In the genomic region with DNA sequence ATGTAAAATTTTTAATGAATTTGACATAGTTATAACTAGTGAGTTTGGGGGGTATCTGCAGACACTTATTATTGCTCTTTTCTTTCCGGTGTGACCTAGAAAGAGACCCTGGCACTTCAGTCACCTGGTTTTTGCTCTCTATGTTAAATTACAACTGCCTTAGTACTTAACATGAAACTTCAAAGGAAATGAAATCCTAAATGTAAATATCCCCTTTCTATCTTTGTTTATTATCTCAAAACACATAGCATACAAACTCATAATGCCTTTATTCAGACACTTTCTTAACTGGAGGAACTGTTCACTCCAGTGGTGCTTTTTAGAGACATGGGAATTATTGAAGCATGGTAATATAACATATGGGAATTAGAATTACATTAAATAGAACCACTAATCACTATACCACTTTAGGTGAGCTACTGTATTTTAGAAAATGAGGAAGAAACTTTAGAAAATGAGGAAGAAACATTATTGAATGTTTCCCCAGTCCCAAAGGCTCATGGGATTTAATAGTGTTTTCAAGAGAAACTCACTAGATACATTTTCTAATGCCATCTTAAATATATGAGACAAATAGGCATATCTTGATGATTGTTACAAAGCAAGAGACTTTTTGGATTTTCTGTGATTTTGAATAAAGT, we compare ENCODE assay signal across 1 cellular context.
TF ChIP-seq lines count a peak whose summit lies in the region.

No MANE protein-coding gene starts in this region.

TF ChIP-seq in GM23338, 12 proteins besides CTCF, POLR2A, EP300 and RAD21 (continued from another document):
- TF ChIP-seq, protein P1, sequence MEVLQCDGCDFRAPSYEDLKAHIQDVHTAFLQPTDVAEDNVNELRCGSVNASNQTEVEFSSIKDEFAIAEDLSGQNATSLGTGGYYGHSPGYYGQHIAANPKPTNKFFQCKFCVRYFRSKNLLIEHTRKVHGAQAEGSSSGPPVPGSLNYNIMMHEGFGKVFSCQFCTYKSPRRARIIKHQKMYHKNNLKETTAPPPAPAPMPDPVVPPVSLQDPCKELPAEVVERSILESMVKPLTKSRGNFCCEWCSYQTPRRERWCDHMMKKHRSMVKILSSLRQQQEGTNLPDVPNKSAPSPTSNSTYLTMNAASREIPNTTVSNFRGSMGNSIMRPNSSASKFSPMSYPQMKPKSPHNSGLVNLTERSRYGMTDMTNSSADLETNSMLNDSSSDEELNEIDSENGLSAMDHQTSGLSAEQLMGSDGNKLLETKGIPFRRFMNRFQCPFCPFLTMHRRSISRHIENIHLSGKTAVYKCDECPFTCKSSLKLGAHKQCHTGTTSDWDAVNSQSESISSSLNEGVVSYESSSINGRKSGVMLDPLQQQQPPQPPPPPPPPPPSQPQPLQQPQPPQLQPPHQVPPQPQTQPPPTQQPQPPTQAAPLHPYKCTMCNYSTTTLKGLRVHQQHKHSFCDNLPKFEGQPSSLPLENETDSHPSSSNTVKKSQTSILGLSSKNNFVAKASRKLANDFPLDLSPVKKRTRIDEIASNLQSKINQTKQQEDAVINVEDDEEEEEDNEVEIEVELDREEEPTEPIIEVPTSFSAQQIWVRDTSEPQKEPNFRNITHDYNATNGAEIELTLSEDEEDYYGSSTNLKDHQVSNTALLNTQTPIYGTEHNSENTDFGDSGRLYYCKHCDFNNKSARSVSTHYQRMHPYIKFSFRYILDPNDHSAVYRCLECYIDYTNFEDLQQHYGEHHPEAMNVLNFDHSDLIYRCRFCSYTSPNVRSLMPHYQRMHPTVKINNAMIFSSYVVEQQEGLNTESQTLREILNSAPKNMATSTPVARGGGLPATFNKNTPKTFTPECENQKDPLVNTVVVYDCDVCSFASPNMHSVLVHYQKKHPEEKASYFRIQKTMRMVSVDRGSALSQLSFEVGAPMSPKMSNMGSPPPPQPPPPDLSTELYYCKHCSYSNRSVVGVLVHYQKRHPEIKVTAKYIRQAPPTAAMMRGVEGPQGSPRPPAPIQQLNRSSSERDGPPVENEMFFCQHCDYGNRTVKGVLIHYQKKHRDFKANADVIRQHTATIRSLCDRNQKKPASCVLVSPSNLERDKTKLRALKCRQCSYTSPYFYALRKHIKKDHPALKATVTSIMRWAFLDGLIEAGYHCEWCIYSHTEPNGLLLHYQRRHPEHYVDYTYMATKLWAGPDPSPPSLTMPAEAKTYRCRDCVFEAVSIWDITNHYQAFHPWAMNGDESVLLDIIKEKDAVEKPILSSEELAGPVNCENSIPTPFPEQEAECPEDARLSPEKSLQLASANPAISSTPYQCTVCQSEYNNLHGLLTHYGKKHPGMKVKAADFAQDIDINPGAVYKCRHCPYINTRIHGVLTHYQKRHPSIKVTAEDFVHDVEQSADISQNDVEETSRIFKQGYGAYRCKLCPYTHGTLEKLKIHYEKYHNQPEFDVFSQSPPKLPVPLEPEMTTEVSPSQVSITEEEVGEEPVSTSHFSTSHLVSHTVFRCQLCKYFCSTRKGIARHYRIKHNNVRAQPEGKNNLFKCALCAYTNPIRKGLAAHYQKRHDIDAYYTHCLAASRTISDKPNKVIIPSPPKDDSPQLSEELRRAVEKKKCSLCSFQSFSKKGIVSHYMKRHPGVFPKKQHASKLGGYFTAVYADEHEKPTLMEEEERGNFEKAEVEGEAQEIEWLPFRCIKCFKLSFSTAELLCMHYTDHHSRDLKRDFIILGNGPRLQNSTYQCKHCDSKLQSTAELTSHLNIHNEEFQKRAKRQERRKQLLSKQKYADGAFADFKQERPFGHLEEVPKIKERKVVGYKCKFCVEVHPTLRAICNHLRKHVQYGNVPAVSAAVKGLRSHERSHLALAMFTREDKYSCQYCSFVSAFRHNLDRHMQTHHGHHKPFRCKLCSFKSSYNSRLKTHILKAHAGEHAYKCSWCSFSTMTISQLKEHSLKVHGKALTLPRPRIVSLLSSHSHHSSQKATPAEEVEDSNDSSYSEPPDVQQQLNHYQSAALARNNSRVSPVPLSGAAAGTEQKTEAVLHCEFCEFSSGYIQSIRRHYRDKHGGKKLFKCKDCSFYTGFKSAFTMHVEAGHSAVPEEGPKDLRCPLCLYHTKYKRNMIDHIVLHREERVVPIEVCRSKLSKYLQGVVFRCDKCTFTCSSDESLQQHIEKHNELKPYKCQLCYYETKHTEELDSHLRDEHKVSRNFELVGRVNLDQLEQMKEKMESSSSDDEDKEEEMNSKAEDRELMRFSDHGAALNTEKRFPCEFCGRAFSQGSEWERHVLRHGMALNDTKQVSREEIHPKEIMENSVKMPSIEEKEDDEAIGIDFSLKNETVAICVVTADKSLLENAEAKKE (CRISPR knock-in tag; IDR thresholded peaks at IDR 0.05), result no peak
- TF ChIP-seq STAT1 (IDR thresholded peaks at IDR 0.05; ENCODE audit: unreplicated experiment) (no peak), CREB1 (CRISPR knock-in tag; IDR thresholded peaks at IDR 0.05; ENCODE audit: low read depth) (no peak), ZNF114 (CRISPR knock-in tag; IDR thresholded peaks at IDR 0.05) (no peak)
